Comparison of ENCODE assay signal across 21 cellular contexts in genomic region chr5:166117062-166117743, GRCh38.
"Had no signal": no experiment of that assay in that cellular context is flagged by ENCODE, and none has a peak within 500 bp of the region (broad histone marks: within the 10 kb centered on the region; RNA-seq: fewer than 3 reads in every experiment).

No MANE protein-coding gene starts in this region.

- DNase-seq: activated CD4-positive, alpha-beta T cell treated with anti-CD3 and anti-CD28 coated beads for 1 hour; activated naive CD4-positive, alpha-beta T cell; activated T-cell treated with anti-CD3 and anti-CD28 coated beads, Interleukin-2, amount 50 U/mL, for 1 hour; adrenal gland; cerebellar nuclear complex; lower lobe of right lung; naive thymus-derived CD4-positive, alpha-beta T cell; occipital lobe; sigmoid colon; stimulated activated CD4-positive, alpha-beta T cell treated with anti-CD3 and anti-CD28 coated beads, Interleukin-2, amount 100 ng/mL, for 48 hours; stimulated activated CD8-positive, alpha-beta memory T cell treated with anti-CD3 and anti-CD28 coated beads, Interleukin-4, amount 100 ng/mL, for 48 hours; stimulated activated naive B cell treated with anti-CD40 and anti-IgM and Interleukin-4, amounts not matched to agents 10 μg/mL and 1 μg/mL and 100 μg/mL, for 72 hours; T-helper 9 cell; testis; trophoblast cell; uterus had no signal

- H3K4me3 ChIP-seq: adrenal gland, coronary artery, lower lobe of right lung, sigmoid colon, testis, uterus had no signal

- H3K4me3 Mint-ChIP-seq: activated naive CD8-positive, alpha-beta T cell; activated T-helper 17 cell treated with anti-CD3 and anti-CD28 coated beads, Interleukin-2, amount 50 U/mL, for 72 hours; naive thymus-derived CD4-positive, alpha-beta T cell; neural crest cell; stimulated activated naive B cell treated with anti-CD40 and anti-IgM and Interleukin-4, amounts not matched to agents 10 μg/mL and 1 μg/mL and 100 μg/mL, for 72 hours had no signal

- H3K36me3 Mint-ChIP-seq: activated naive CD8-positive, alpha-beta T cell; naive thymus-derived CD4-positive, alpha-beta T cell; stimulated activated naive B cell treated with anti-CD40 and anti-IgM and Interleukin-4, amounts not matched to agents 10 μg/mL and 1 μg/mL and 100 μg/mL, for 72 hours had no signal

- H3K27ac ChIP-seq: adrenal gland, coronary artery, epithelial cell of prostate, lower lobe of right lung, testis, uterus had no signal

- H3K27ac Mint-ChIP-seq: activated naive CD8-positive, alpha-beta T cell; activated T-helper 17 cell treated with anti-CD3 and anti-CD28 coated beads, Interleukin-2, amount 50 U/mL, for 72 hours; naive thymus-derived CD4-positive, alpha-beta T cell; stimulated activated naive B cell treated with anti-CD40 and anti-IgM and Interleukin-4, amounts not matched to agents 10 μg/mL and 1 μg/mL and 100 μg/mL, for 72 hours had no signal

- H3K4me1 Mint-ChIP-seq: activated T-helper 17 cell treated with anti-CD3 and anti-CD28 coated beads, Interleukin-2, amount 50 U/mL, for 72 hours; naive thymus-derived CD4-positive, alpha-beta T cell; neural crest cell; stimulated activated naive B cell treated with anti-CD40 and anti-IgM and Interleukin-4, amounts not matched to agents 10 μg/mL and 1 μg/mL and 100 μg/mL, for 72 hours had no signal

- H3K36me3 ChIP-seq: adrenal gland, lower lobe of right lung, sigmoid colon, uterus had no signal

- H3K9me3 ChIP-seq: adrenal gland, lower lobe of right lung, sigmoid colon, testis, uterus had no signal

- H3K4me1 ChIP-seq: adrenal gland, lower lobe of right lung, testis, uterus had no signal

- H3K27me3 Mint-ChIP-seq: activated naive CD8-positive, alpha-beta T cell; activated T-helper 17 cell treated with anti-CD3 and anti-CD28 coated beads, Interleukin-2, amount 50 U/mL, for 72 hours; naive thymus-derived CD4-positive, alpha-beta T cell; stimulated activated naive B cell treated with anti-CD40 and anti-IgM and Interleukin-4, amounts not matched to agents 10 μg/mL and 1 μg/mL and 100 μg/mL, for 72 hours had no signal

- H3K27me3 ChIP-seq: adrenal gland, sigmoid colon, testis, uterus had no signal
